1 cellular context compared by ENCODE assay signal in genomic region chr22:50731811-50732624, GRCh38.
TF ChIP-seq lines count a peak whose summit lies in the region.

No MANE protein-coding gene starts in this region.

TF ChIP-seq in HCT116, 20 proteins besides CTCF, POLR2A, EP300 and RAD21 (continued from another document):
- no peak for TF ChIP-seq ZBTB33 (IDR thresholded peaks at IDR 0.05; ENCODE audit: extremely low read depth, insufficient replicate concordance, low read length)
TF ChIP-seq in HCT116: peak in this region for 1.
